ENCODE assay signal across 20 cellular contexts in genomic region chr2:217844696-217845095, GRCh38.
DNase-seq lines count a peak whose midpoint lies in the region; ATAC-seq and TF ChIP-seq lines count a peak whose summit lies in the region.
"Had no signal": no experiment of that assay in that cellular context is flagged by ENCODE, and none has a peak within 500 bp of the region (broad histone marks: within the 10 kb centered on the region; RNA-seq: fewer than 3 reads in every experiment).

No MANE protein-coding gene starts in this region.

- no peaks in the 10 kb centered on the region for H3K4me1 Mint-ChIP-seq in CD4-positive, alpha-beta T cell (ENCODE audit: low read depth)
- no peaks in the 10 kb centered on the region for H3K4me1 Mint-ChIP-seq in CD8-positive, alpha-beta T cell (ENCODE audit: low read depth)
- H3K4me1 Mint-ChIP-seq: GM23338, H9 had no signal

- H3K27me3 Mint-ChIP-seq in CD4-positive, alpha-beta T cell = no peaks in the 10 kb centered on the region
- peaks cover 3% of the 10 kb centered on the region for H3K27me3 Mint-ChIP-seq in CD8-positive, alpha-beta T cell (ENCODE audit: low read depth)

- DNase-seq in left ventricle myocardium inferior (no peak), Right ventricle myocardium inferior (ENCODE audit: missing footprints) (no peak), lower lobe of right lung (no peak), upper lobe of right lung (no peak), superior temporal gyrus (ENCODE audit: extremely low spot score) (no peak)
- no peak for DNase-seq in CD4-positive, alpha-beta T cell
- DNase-seq in CD8-positive, alpha-beta T cell = no peak
- DNase-seq: H9, IMR-90, MM.1S, NCI-H2029, NCI-H446, NCI-H524 treated with DMSO at 0.1 percent for 48 hours, NCI-H774, PC-3, Right ventricle myocardium superior had no signal

- H3K4me1 ChIP-seq in left ventricle myocardium inferior (peaks cover 99% of the 10 kb centered on the region), lower lobe of right lung (peaks cover 89% of the 10 kb centered on the region), skeletal muscle tissue (ENCODE audit: control insufficient read depth in 3 of 3, insufficient read depth in 3 of 3, low read length in 3 of 3) (peaks cover 65 to 97% (median 89%) of the 10 kb centered on the region in 3 donors), upper lobe of right lung (peaks cover 78% of the 10 kb centered on the region)
- H3K4me1 ChIP-seq in CD8-positive, alpha-beta T cell (ENCODE audit: insufficient read depth, low read length) = no peaks in the 10 kb centered on the region

- POLR2A ChIA-PET in CD4-positive, alpha-beta T cell (lab: Charles Lee) = no interaction called here
- POLR2A ChIA-PET in CD8-positive, alpha-beta T cell (lab: Charles Lee) = no interaction called here

- no peaks in the 10 kb centered on the region for H3K36me3 Mint-ChIP-seq in CD4-positive, alpha-beta T cell (ENCODE audit: low read depth)
- no peaks in the 10 kb centered on the region for H3K36me3 Mint-ChIP-seq in CD8-positive, alpha-beta T cell

- H3K36me3 ChIP-seq in left ventricle myocardium inferior (peaks cover 75% of the 10 kb centered on the region), lower lobe of right lung (peaks cover 84% of the 10 kb centered on the region), skeletal muscle tissue (ENCODE audit: control insufficient read depth in 3 of 3, insufficient read depth in 3 of 3, low read length in 3 of 3) (peaks cover 55 to 78% (median 58%) of the 10 kb centered on the region in 3 donors), upper lobe of right lung (peaks cover 84% of the 10 kb centered on the region)
- H3K36me3 ChIP-seq in CD8-positive, alpha-beta T cell (ENCODE audit: insufficient read depth, low read length) = no peaks in the 10 kb centered on the region

- H3K9ac ChIP-seq in skeletal muscle tissue (ENCODE audit: low read depth in 1 of 3, low read length in 3 of 3) = no peak overlapping the region
- H3K9ac ChIP-seq: KMS-11 had no signal

- H3K9me3 Mint-ChIP-seq in CD4-positive, alpha-beta T cell = no peaks in the 10 kb centered on the region
- H3K9me3 Mint-ChIP-seq in CD8-positive, alpha-beta T cell = no peaks in the 10 kb centered on the region
- H3K9me3 Mint-ChIP-seq: GM23338, H9 had no signal

- H3K4me3 Mint-ChIP-seq in CD4-positive, alpha-beta T cell = no peak overlapping the region
- no peak overlapping the region for H3K4me3 Mint-ChIP-seq in CD8-positive, alpha-beta T cell
- H3K4me3 Mint-ChIP-seq: GM23338, H9 had no signal

- ATAC-seq in Right ventricle myocardium inferior (no peak), lower lobe of right lung (no peak), upper lobe of right lung (no peak)
- no peak for ATAC-seq in CD4-positive, alpha-beta T cell (ENCODE audit: poor library complexity)
- no peak for ATAC-seq in CD8-positive, alpha-beta T cell
- ATAC-seq: GM23338, PC-3 had no signal

- peak overlapping the region; percentile 95 for H3K27ac ChIP-seq in left ventricle myocardium inferior (replicated peaks)
- H3K27ac ChIP-seq in lower lobe of right lung = peak overlapping the region; percentile 7
- H3K27ac ChIP-seq in skeletal muscle tissue (ENCODE audit: low read depth, low read length) = peak overlapping the region; percentile 43
- H3K27ac ChIP-seq in upper lobe of right lung = peak overlapping the region; percentile 2
- no peak overlapping the region for H3K27ac ChIP-seq in CD4-positive, alpha-beta T cell (ENCODE audit: low read depth, low read length)
- H3K27ac ChIP-seq in CD8-positive, alpha-beta T cell (ENCODE audit: low read depth, low read length) = no peak overlapping the region
- H3K27ac ChIP-seq: KMS-11, SJSA1 had no signal

- TF ChIP-seq CTCF in left ventricle myocardium inferior (IDR thresholded peaks at IDR 0.05; ENCODE audit: borderline replicate concordance) (no peak), lower lobe of right lung (IDR thresholded peaks at IDR 0.05) (no peak), upper lobe of right lung (IDR thresholded peaks at IDR 0.05) (no peak)
- TF ChIP-seq CTCF in CD4-positive, alpha-beta T cell (IDR thresholded peaks at IDR 0.05) = no peak
- TF ChIP-seq CTCF in CD8-positive, alpha-beta T cell (IDR thresholded peaks at IDR 0.05) = no peak

- H3K27ac Mint-ChIP-seq in CD4-positive, alpha-beta T cell = no peak overlapping the region
- H3K27ac Mint-ChIP-seq in CD8-positive, alpha-beta T cell = no peak overlapping the region
- H3K27ac Mint-ChIP-seq: GM23338, H9 had no signal

- CTCF ChIA-PET in CD4-positive, alpha-beta T cell (lab: Charles Lee) = no interaction called here
- CTCF ChIA-PET in CD8-positive, alpha-beta T cell (lab: Charles Lee) = interaction anchor here (1.5 to 1.7 kb wide), 2 partner anchors 54 to 1163 kb away, joined by 4 read pairs; no protein-coding TSS in a partner anchor

- intact Hi-C loops in left ventricle myocardium inferior (cut with micrococcal nuclease) (no loop called here), Right ventricle myocardium inferior (cut with DNase I) (no loop called here), lower lobe of right lung (cut with DNase I) (no loop called here), upper lobe of right lung (cut with DNase I) (no loop called here)
- intact Hi-C loops in CD4-positive, alpha-beta T cell (cut with DNase I, micrococcal nuclease) = no loop called here
- intact Hi-C loops in CD8-positive, alpha-beta T cell (cut with DNase I, micrococcal nuclease) = no loop called here

- H3K27me3 ChIP-seq in left ventricle myocardium inferior (ENCODE audit: low read depth) = no peaks in the 10 kb centered on the region
- H3K27me3 ChIP-seq in lower lobe of right lung (ENCODE audit: low read depth) = no peaks in the 10 kb centered on the region
- H3K27me3 ChIP-seq in skeletal muscle tissue (ENCODE audit: control insufficient read depth in 3 of 3, insufficient read depth in 3 of 3, low read length in 3 of 3) = no peaks in the 10 kb centered on the region
- H3K27me3 ChIP-seq in upper lobe of right lung = no peaks in the 10 kb centered on the region
- H3K27me3 ChIP-seq in CD4-positive, alpha-beta T cell (ENCODE audit: control insufficient read depth, insufficient read depth, low read length) = no peaks in the 10 kb centered on the region
- no peaks in the 10 kb centered on the region for H3K27me3 ChIP-seq in CD8-positive, alpha-beta T cell (ENCODE audit: insufficient read depth, low read length)
- H3K27me3 ChIP-seq: SJSA1 had no signal

- H3K4me3 ChIP-seq in left ventricle myocardium inferior = peak overlapping the region; percentile 3
- no peak overlapping the region for H3K4me3 ChIP-seq in lower lobe of right lung
- no peak overlapping the region for H3K4me3 ChIP-seq in skeletal muscle tissue (ENCODE audit: low read length in 3 of 3)
- H3K4me3 ChIP-seq in upper lobe of right lung = no peak overlapping the region
- no peak overlapping the region for H3K4me3 ChIP-seq in CD8-positive, alpha-beta T cell (ENCODE audit: low read depth, low read length)
- H3K4me3 ChIP-seq: GM23338, SJSA1 had no signal

- peaks cover 15% of the 10 kb centered on the region for H3K9me3 ChIP-seq in left ventricle myocardium inferior (replicated peaks)
- H3K9me3 ChIP-seq in lower lobe of right lung = peaks cover 6% of the 10 kb centered on the region
- H3K9me3 ChIP-seq in skeletal muscle tissue (ENCODE audit: control insufficient read depth in 3 of 3, low read length in 3 of 3) = no peaks in the 10 kb centered on the region
- H3K9me3 ChIP-seq in upper lobe of right lung = no peaks in the 10 kb centered on the region
- peaks cover 8% of the 10 kb centered on the region for H3K9me3 ChIP-seq in CD4-positive, alpha-beta T cell (ENCODE audit: control insufficient read depth, low read length)
- H3K9me3 ChIP-seq in CD8-positive, alpha-beta T cell (ENCODE audit: low read length) = no peaks in the 10 kb centered on the region

Comparison
In these comparisons a context has a peak if more than half of its experiments do, and no peak if none do; other contexts are left out.
1. H3K27ac ChIP-seq: peak in left ventricle myocardium inferior (single experiment), lower lobe of right lung (single experiment), skeletal muscle tissue (single experiment) and upper lobe of right lung (single experiment); none in CD4-positive, alpha-beta T cell (single experiment) and CD8-positive, alpha-beta T cell (single experiment).